ENCODE assay signal across 14 cellular contexts in genomic region chr3:27630892-27631291, GRCh38.
DNase-seq lines count a peak whose midpoint lies in the region; ATAC-seq, FAIRE-seq and TF ChIP-seq lines count a peak whose summit lies in the region.
"Had no signal": no experiment of that assay in that cellular context is flagged by ENCODE, and none has a peak within 500 bp of the region (broad histone marks: within the 10 kb centered on the region; RNA-seq: fewer than 3 reads in every experiment).

No MANE protein-coding gene starts in this region.

- H3K4me3 ChIP-seq in endothelial cell of umbilical vein (replicated peaks in 1 of 3; ENCODE audit: insufficient read depth in 1 of 3, low read depth in 1 of 3, low read length in 3 of 3), result no peak overlapping the region
- H3K4me3 ChIP-seq in right lobe of liver, result no peak overlapping the region
- H3K4me3 ChIP-seq: cardiac muscle cell, gastrocnemius medialis, MG63 had no signal

- no peak overlapping the region for H3K4me2 ChIP-seq in endothelial cell of umbilical vein (ENCODE audit: insufficient read depth, low read length)

- BruUV-seq in endothelial cell of umbilical vein (replicated peaks; lab: Mats Ljungman, UMichigan), result no TSS peak

- no peaks in the 10 kb centered on the region for H4K20me1 ChIP-seq in endothelial cell of umbilical vein (replicated peaks; ENCODE audit: control insufficient read depth, extremely low read depth, insufficient read depth, low read length)

- intact Hi-C loops in endothelial cell of umbilical vein (cut with micrococcal nuclease) (no loop called here), right lobe of liver (cut with DNase I) (no loop called here)

- H3K36me3 ChIP-seq in endothelial cell of umbilical vein (ENCODE audit: control insufficient read depth in 2 of 2, extremely low read depth in 1 of 2, insufficient read depth in 2 of 2, low read length in 2 of 2) (no peaks in the 10 kb centered on the region), right lobe of liver (no peaks in the 10 kb centered on the region)
- H3K36me3 ChIP-seq: cardiac muscle cell, gastrocnemius medialis, MG63 had no signal

- H3K27ac ChIP-seq in endothelial cell of umbilical vein (ENCODE audit: insufficient read depth, low read depth, low read length) (no peak overlapping the region), right lobe of liver (no peak overlapping the region)
- H3K27ac ChIP-seq: cardiac muscle cell, gastrocnemius medialis had no signal

- DNase-seq in AG08395 (ENCODE audit: low spot score) (peak; percentile 32), LHCN-M2 (ENCODE audit: low read depth) (peak; percentile 67), endothelial cell of umbilical vein (ENCODE audit: low read depth, low spot score) (no peak), NCI-H146 treated with DMSO at 0.1 percent for 48 hours (lab: John Stamatoyannopoulos, UW; ENCODE audit: unreplicated experiment) (no peak), erythroblast (lab: John Stamatoyannopoulos, UW) (no peak), right lobe of liver (no peak)
- DNase-seq: gastrocnemius medialis; MG63; NCI-H524 treated with DMSO at 0.1 percent for 48 hours; nucleus accumbens; stimulated activated CD4-positive, alpha-beta T cell treated with anti-CD3 and anti-CD28 coated beads, Interleukin-1b, Interleukin-23, amount 100 ng/mL, for 48 hours had no signal

- H3K9me3 ChIP-seq in endothelial cell of umbilical vein (replicated peaks; ENCODE audit: control insufficient read depth, insufficient read depth, low read length) (no peaks in the 10 kb centered on the region), right lobe of liver (no peaks in the 10 kb centered on the region)
- H3K9me3 ChIP-seq: gastrocnemius medialis, MG63 had no signal

- H3K9me1 ChIP-seq in endothelial cell of umbilical vein (replicated peaks; ENCODE audit: control insufficient read depth, extremely low read depth, insufficient read depth, low read length), result no peaks in the 10 kb centered on the region

- TF ChIP-seq CTCF in endothelial cell of umbilical vein (IDR thresholded peaks at IDR 0.05; ENCODE audit: extremely low read depth in 1 of 2, insufficient read depth in 1 of 2, low read depth in 1 of 2, low read length in 2 of 2) (no peak), right lobe of liver (IDR thresholded peaks at IDR 0.05) (no peak)

- dilution Hi-C loops in endothelial cell of umbilical vein (cut with MboI; ENCODE audit: extremely low pct_ligation_motif_present, low sequenced_read_pairs), result no loop called here

- no peaks in the 10 kb centered on the region for H3K79me2 ChIP-seq in endothelial cell of umbilical vein (ENCODE audit: control insufficient read depth, insufficient read depth, low read length)

- WGBS in right lobe of liver (ENCODE audit: insufficient coverage, low coverage, low lambda C conversion rate, missing lambda C conversion rate), result 72% methylated on average over 4 of the region's 4 CpGs

- POLR2A ChIA-PET in endothelial cell of umbilical vein (lab: Charles Lee), result no interaction called here

- H3K4me1 ChIP-seq in endothelial cell of umbilical vein (ENCODE audit: control insufficient read depth, extremely low read depth, insufficient read depth, low read length) (peaks cover 39% of the 10 kb centered on the region), right lobe of liver (no peaks in the 10 kb centered on the region)
- H3K4me1 ChIP-seq: gastrocnemius medialis had no signal

- H3K27me3 ChIP-seq in endothelial cell of umbilical vein (ENCODE audit: control insufficient read depth in 2 of 2, insufficient read depth in 2 of 2, low read length in 2 of 2), result no peaks in the 10 kb centered on the region
- H3K27me3 ChIP-seq in right lobe of liver, result no peaks in the 10 kb centered on the region
- H3K27me3 ChIP-seq: cardiac muscle cell, MG63 had no signal

- FAIRE-seq in endothelial cell of umbilical vein (lab: Jason Lieb, UNC), result no peak

- TF ChIP-seq POLR2A in endothelial cell of umbilical vein (IDR thresholded peaks at IDR 0.05; ENCODE audit: low read depth, low read length) (no peak), erythroblast (IDR thresholded peaks at IDR 0.05; ENCODE audit: low read length) (no peak), right lobe of liver (IDR thresholded peaks at IDR 0.05) (no peak)

- H3K9ac ChIP-seq in endothelial cell of umbilical vein (replicated peaks; ENCODE audit: extremely low read depth, insufficient read depth, low read length), result no peak overlapping the region

- H2AFZ ChIP-seq in endothelial cell of umbilical vein (ENCODE audit: low read depth, low read length), result no peak overlapping the region

- CTCF ChIA-PET in endothelial cell of umbilical vein (lab: Charles Lee), result interaction anchor here (1.6 kb wide), 1 partner anchor 12 kb away, joined by 3 read pairs; no protein-coding TSS in a partner anchor

- ATAC-seq in GM18520 (IDR thresholded peaks at IDR 0.05; ENCODE audit: unreplicated experiment) (peak; percentile 69), HG03571 (IDR thresholded peaks at IDR 0.05; ENCODE audit: unreplicated experiment) (no peak), right lobe of liver (no peak)
- ATAC-seq: gastrocnemius medialis had no signal

TF ChIP-seq in endothelial cell of umbilical vein, 7 proteins besides CTCF, POLR2A, EP300 and RAD21:
- TF ChIP-seq MYC (IDR thresholded peaks at IDR 0.05; ENCODE audit: low read depth, low read length) (no peak), GATA2 (IDR thresholded peaks at IDR 0.05; ENCODE audit: insufficient read depth, insufficient read length, low read depth, low read length) (peak; percentile 29), FOS (IDR thresholded peaks at IDR 0.05; ENCODE audit: borderline replicate concordance, insufficient read depth, low read length) (peak; percentile 48), JUN (IDR thresholded peaks at IDR 0.05; ENCODE audit: borderline replicate concordance, insufficient read depth, insufficient read length, low read depth) (no peak), POLR2AphosphoS5 (IDR thresholded peaks at IDR 0.05; ENCODE audit: insufficient read depth, low read depth, low read length) (no peak), EZH2 (IDR thresholded peaks at IDR 0.05; ENCODE audit: borderline replicate concordance, low read depth, low read length, severe bottlenecking) (no peak)
- TF ChIP-seq, protein P1, sequence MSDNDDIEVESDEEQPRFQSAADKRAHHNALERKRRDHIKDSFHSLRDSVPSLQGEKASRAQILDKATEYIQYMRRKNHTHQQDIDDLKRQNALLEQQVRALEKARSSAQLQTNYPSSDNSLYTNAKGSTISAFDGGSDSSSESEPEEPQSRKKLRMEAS (IDR thresholded peaks at IDR 0.05; ENCODE audit: insufficient read depth, insufficient read length), result no peak
TF ChIP-seq in endothelial cell of umbilical vein: peak in this region for 2.

Comparison
In these comparisons a context has a peak if more than half of its experiments do, and no peak if none do; other contexts are left out.
1. DNase-seq: peak in AG08395 (single experiment) and LHCN-M2 (single experiment); none in endothelial cell of umbilical vein (single experiment), NCI-H146 treated with DMSO at 0.1 percent for 48 hours (single experiment), erythroblast (0 of 2) and right lobe of liver (0 of 3).